8 cellular contexts compared by ENCODE assay signal in the genomic region with DNA sequence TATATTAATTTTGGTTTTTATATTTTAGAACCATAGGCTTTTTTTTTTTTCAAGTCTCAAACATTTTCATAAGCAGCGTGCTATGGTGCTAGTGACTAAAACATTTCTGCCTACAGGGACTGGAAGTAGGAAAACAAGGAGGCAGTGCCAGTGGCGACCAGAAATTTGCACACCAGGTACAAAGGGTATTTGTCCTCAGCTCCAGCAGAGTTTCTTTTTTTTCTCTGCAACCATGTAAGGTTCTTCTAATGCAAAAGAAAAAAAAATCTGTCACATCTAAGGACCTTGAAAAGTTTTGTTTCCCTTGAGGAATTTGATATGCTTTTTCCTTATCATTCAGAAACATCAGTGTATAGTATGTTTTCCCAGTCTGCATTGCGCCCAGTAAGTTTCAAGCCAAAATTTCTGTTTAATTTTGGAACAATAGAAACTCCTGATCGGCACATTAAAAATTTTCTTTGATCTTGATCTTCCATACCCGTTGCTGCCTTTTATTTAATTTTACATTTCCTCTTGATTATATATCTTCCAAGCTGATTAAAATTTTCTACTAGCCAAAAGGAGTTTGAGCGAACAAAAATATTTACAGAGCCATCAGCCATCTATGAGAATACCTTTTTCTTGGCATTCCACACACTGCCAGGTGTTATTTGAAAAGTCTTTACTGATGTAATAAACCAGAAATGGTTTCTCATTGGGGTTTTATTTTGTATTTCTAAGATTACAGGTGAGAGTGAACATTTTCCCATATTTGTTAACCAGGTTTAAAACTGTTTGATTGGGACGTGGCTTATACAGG. TPM values are rescaled to one million over a fixed set of nuclear protein-coding genes. Genes with fewer than 3 reads are reported as not detected.
DNase-seq lines count a peak whose midpoint lies in the region; ATAC-seq, FAIRE-seq and TF ChIP-seq lines count a peak whose summit lies in the region.

No MANE protein-coding gene starts in this region.

- no peaks in the 10 kb centered on the region for H3K27me3 Mint-ChIP-seq in activated T-cell treated with anti-CD3 and anti-CD28 coated beads, Interleukin-2, amount 50 U/mL, for 72 hours (ENCODE audit: low read depth)
- no peaks in the 10 kb centered on the region for H3K27me3 Mint-ChIP-seq in activated naive CD8-positive, alpha-beta T cell

- H3K79me2 ChIP-seq in HepG2 (ENCODE audit: insufficient read depth, low read length), result peaks cover 32% of the 10 kb centered on the region

- peak overlapping the region; percentile 77 for H3K9ac ChIP-seq in HepG2 (ENCODE audit: insufficient read depth, low read depth, low read length)

- no peaks in the 10 kb centered on the region; a peak in 1 of 5 replicates for H3K27me3 ChIP-seq in HepG2 (ENCODE audit: control insufficient read depth in 1 of 2, insufficient read depth in 2 of 2, low read length in 2 of 2)
- peaks cover 0 to under 1% of the 10 kb centered on the region in 2 donors for H3K27me3 ChIP-seq in tibial artery

- H3K9me3 Mint-ChIP-seq in activated T-cell treated with anti-CD3 and anti-CD28 coated beads, Interleukin-2, amount 50 U/mL, for 72 hours, result no peaks in the 10 kb centered on the region
- no peaks in the 10 kb centered on the region for H3K9me3 Mint-ChIP-seq in activated naive CD8-positive, alpha-beta T cell (ENCODE audit: low read depth)

- no peak for FAIRE-seq in HepG2 (lab: Jason Lieb, UNC)

- TF ChIP-seq CTCF in HepG2 (CRISPR knock-in tag; IDR thresholded peaks at IDR 0.05), result no peak
- no peak for TF ChIP-seq CTCF in tibial artery (IDR thresholded peaks at IDR 0.05)

- H4K20me1 ChIP-seq in HepG2 (ENCODE audit: insufficient read depth, low read length), result no peaks in the 10 kb centered on the region

- under 1% methylated on average over 7 of the region's 7 CpGs for WGBS in HepG2 (ENCODE audit: low lambda C conversion rate)

- H2AFZ ChIP-seq in HepG2 (ENCODE audit: low read length), result peak overlapping the region; percentile 87

- TSS peak; percentile 76 for BruUV-seq in HepG2 (replicated peaks; lab: Mats Ljungman, UMichigan)

- H3K9me3 ChIP-seq in HepG2 (ENCODE audit: low read length) (no peaks in the 10 kb centered on the region), tibial artery (no peaks in the 10 kb centered on the region)

- no peaks in the 10 kb centered on the region for H3K36me3 Mint-ChIP-seq in activated T-cell treated with anti-CD3 and anti-CD28 coated beads, Interleukin-2, amount 50 U/mL, for 72 hours (ENCODE audit: insufficient read depth in 2 of 2)
- peaks cover 7% of the 10 kb centered on the region for H3K36me3 Mint-ChIP-seq in activated naive CD8-positive, alpha-beta T cell

- no peaks in the 10 kb centered on the region for H3K36me3 ChIP-seq in HepG2 (replicated peaks in 1 of 2; ENCODE audit: control insufficient read depth in 1 of 2, insufficient read depth in 2 of 2, low read length in 2 of 2)
- no peaks in the 10 kb centered on the region for H3K36me3 ChIP-seq in tibial artery

- ATAC-seq in activated T-cell treated with anti-CD3 and anti-CD28 coated beads, Interleukin-2, amount 50 U/mL, for 72 hours (replicated peaks in 1 of 2), result no peak
- ATAC-seq in HepG2, result no peak
- no peak for ATAC-seq in GM18868 (IDR thresholded peaks at IDR 0.05; ENCODE audit: unreplicated experiment)

- no peak for TF ChIP-seq POLR2A in HepG2 (IDR thresholded peaks at IDR 0.05; ENCODE audit: insufficient read depth in 1 of 2, low read depth in 2 of 2, low read length in 2 of 2)

- H3K27ac Mint-ChIP-seq in activated T-cell treated with anti-CD3 and anti-CD28 coated beads, Interleukin-2, amount 50 U/mL, for 72 hours, result peak overlapping the region; percentile 80
- H3K27ac Mint-ChIP-seq in activated naive CD8-positive, alpha-beta T cell, result peak overlapping the region; percentile 88

- no peak for TF ChIP-seq RAD21 in HepG2 (CRISPR knock-in tag; IDR thresholded peaks at IDR 0.05)

- POLR2A ChIA-PET in HepG2 (lab: Yijun Ruan, JAX), result interaction anchor here (0.7 to 4.3 kb wide), 7 partner anchors 9 to 456 kb away, joined by 3 to 28 read pairs (median 4); a partner anchor contains a TSS

- H3K4me2 ChIP-seq in HepG2 (ENCODE audit: low read depth, low read length), result peak overlapping the region; percentile 78

- TF ChIP-seq EP300 in HepG2 (IDR thresholded peaks at IDR 0.05; ENCODE audit: low read depth in 2 of 2, low read length in 2 of 2) (no peak), HepG2 (CRISPR knock-in tag; IDR thresholded peaks at IDR 0.05; ENCODE audit: borderline replicate concordance) (no peak)

- in situ Hi-C loops in HepG2 (cut with HindIII; ENCODE audit: extremely low pct_ligation_motif_present, low pct_unique_long_range_greater_than_20kb), result no loop called here

- H3K27ac ChIP-seq in HepG2 (ENCODE audit: extremely low read length, insufficient read depth, low read length) (peak overlapping the region; percentile 79), tibial artery (peak overlapping the region; percentile 89 to 94)

- CTCF ChIA-PET in HepG2 (lab: Yijun Ruan, JAX; ENCODE audit: low intra/inter-chr PET ratio, low total read pairs), result no interaction called here

- H3K4me3 Mint-ChIP-seq in activated T-cell treated with anti-CD3 and anti-CD28 coated beads, Interleukin-2, amount 50 U/mL, for 72 hours, result peak overlapping the region; percentile 95 to 99
- peak overlapping the region; percentile 97 for H3K4me3 Mint-ChIP-seq in activated naive CD8-positive, alpha-beta T cell

- H3K4me3 ChIP-seq in HepG2 (replicated peaks in 1 of 3; ENCODE audit: insufficient read depth in 1 of 3, low read depth in 2 of 3, low read length in 3 of 3) (peak overlapping the region; percentile 75 to 86 (median 84)), tibial artery (peak overlapping the region; percentile 96 to 99)

- DNase-seq in activated T-cell treated with anti-CD3 and anti-CD28 coated beads, Interleukin-2, amount 50 U/mL, for 72 hours, result no peak
- no peak for DNase-seq in activated T-cell treated with anti-CD3 and anti-CD28 coated beads, Interleukin-2, amount 50 U/mL, for 48 hours
- DNase-seq in HepG2 (ENCODE audit: low spot score) (peak; percentile 61), tibial artery (no peak), inferior parietal cortex (ENCODE audit: extremely low spot score) (no peak)
- no peak for DNase-seq in effector CD8-positive, alpha-beta T cell (lab: John Stamatoyannopoulos, UW)

- H3K4me1 ChIP-seq in HepG2 (ENCODE audit: insufficient read depth, low read length), result peaks cover 57% of the 10 kb centered on the region
- H3K4me1 ChIP-seq in tibial artery, result peaks cover 0 to 31% (median 20%) of the 10 kb centered on the region in 4 donors

- peaks cover 39% of the 10 kb centered on the region for H3K4me1 Mint-ChIP-seq in activated T-cell treated with anti-CD3 and anti-CD28 coated beads, Interleukin-2, amount 50 U/mL, for 72 hours (ENCODE audit: low read depth)
- H3K4me1 Mint-ChIP-seq in activated naive CD8-positive, alpha-beta T cell (ENCODE audit: low read depth), result peaks cover 31% of the 10 kb centered on the region

- intact Hi-C loops in HepG2 (cut with micrococcal nuclease; ENCODE audit: unreplicated experiment) (no loop called here), tibial artery (cut with DNase I; ENCODE audit: low total_unique reads) (no loop called here)

RNA-seq across cellular contexts. Expression of a gene that starts 1.0 kb away (rescaled TPM):
- 10 to 100 TPM; 21.7 to 23.1 TPM for total RNA-seq in activated T-cell treated with anti-CD3 and anti-CD28 coated beads, Interleukin-2, amount 50 U/mL, for 72 hours
- total RNA-seq in HepG2 (2016; rRNA removed; fragmentation: Illumina TruSeq; extraction: Trizol), result 21.6 and 33.4 TPM in 2 replicates
- 16.9 and 25.1 TPM in 2 replicates for total RNA-seq in HepG2 (2016; cell fraction: cytosol; rRNA removed; fragmentation: Illumina TruSeq; extraction: Trizol; ENCODE audit: low read depth)
- 19.5 and 30.3 TPM in 2 replicates for total RNA-seq in HepG2 (2016; cell fraction: insoluble cytoplasmic fraction; rRNA removed; fragmentation: Illumina TruSeq; extraction: Trizol)
- 13.0 and 15.5 TPM in 2 replicates for total RNA-seq in HepG2 (2016; cell fraction: membrane; rRNA removed; fragmentation: Illumina TruSeq; extraction: Trizol)
- total RNA-seq in HepG2 (2016; cell fraction: nucleus; rRNA removed; fragmentation: Illumina TruSeq; extraction: Trizol), result 14.0 and 16.8 TPM in 2 replicates
- 11.4 and 11.9 TPM in 2 replicates for polyA plus RNA-seq in HepG2 (2011; rRNA removed)
- 7.1 and 10.1 TPM in 2 replicates for polyA plus RNA-seq in HepG2 (2011; cell fraction: cytosol; rRNA removed)
- 8.3 and 10.0 TPM in 2 replicates for polyA plus RNA-seq in HepG2 (2011; cell fraction: nucleus; rRNA removed)
- 11.3 and 12.7 TPM in 2 replicates for polyA plus RNA-seq in HepG2 (2012)
- polyA plus RNA-seq in HepG2 (2016; cell fraction: cytosol; fragmentation: Illumina TruSeq; extraction: Trizol; ENCODE audit: low read depth), result 1.8 and 2.1 TPM in 2 replicates
- 18.3 and 18.7 TPM in 2 replicates for polyA plus RNA-seq in HepG2 (2016; cell fraction: insoluble cytoplasmic fraction; fragmentation: Illumina TruSeq; extraction: Trizol; ENCODE audit: low read depth)
- 2.8 and 3.6 TPM in 2 replicates for polyA plus RNA-seq in HepG2 (2016; cell fraction: membrane; fragmentation: Illumina TruSeq; extraction: Trizol; ENCODE audit: low read depth)
- polyA plus RNA-seq in HepG2 (2016; cell fraction: nucleus; fragmentation: Illumina TruSeq; extraction: Trizol; ENCODE audit: insufficient read depth, low read depth), result 17.6 and 19.4 TPM in 2 replicates
- polyA minus RNA-seq in HepG2 (2011; rRNA and poly(A)+ RNA removed; ENCODE audit: low replicate concordance), result 16.6 and 24.5 TPM in 2 replicates
- 18.1 and 20.4 TPM in 2 replicates for polyA minus RNA-seq in HepG2 (2011; cell fraction: cytosol; rRNA and poly(A)+ RNA removed)
- 11.3 TPM in 2 replicates for polyA minus RNA-seq in HepG2 (2011; cell fraction: nucleus; rRNA and poly(A)+ RNA removed)

RNA-seq across cellular contexts. Expression of a gene that starts 18.2 kb away (rescaled TPM):
- 10 to 100 TPM; 19.8 to 28.4 TPM for total RNA-seq in activated T-cell treated with anti-CD3 and anti-CD28 coated beads, Interleukin-2, amount 50 U/mL, for 72 hours
- 33.6 and 38.7 TPM in 2 replicates for total RNA-seq in HepG2 (2016; rRNA removed; fragmentation: Illumina TruSeq; extraction: Trizol)
- 10.4 and 11.8 TPM in 2 replicates for total RNA-seq in HepG2 (2016; cell fraction: cytosol; rRNA removed; fragmentation: Illumina TruSeq; extraction: Trizol; ENCODE audit: low read depth)
- total RNA-seq in HepG2 (2016; cell fraction: insoluble cytoplasmic fraction; rRNA removed; fragmentation: Illumina TruSeq; extraction: Trizol), result 29.9 and 43.3 TPM in 2 replicates
- total RNA-seq in HepG2 (2016; cell fraction: membrane; rRNA removed; fragmentation: Illumina TruSeq; extraction: Trizol), result 15.9 and 16.7 TPM in 2 replicates
- 16.3 and 20.0 TPM in 2 replicates for total RNA-seq in HepG2 (2016; cell fraction: nucleus; rRNA removed; fragmentation: Illumina TruSeq; extraction: Trizol)
- polyA plus RNA-seq in HepG2 (2011; rRNA removed), result 25.9 and 28.5 TPM in 2 replicates
- polyA plus RNA-seq in HepG2 (2011; cell fraction: cytosol; rRNA removed), result 26.0 and 26.9 TPM in 2 replicates
- 23.5 and 24.5 TPM in 2 replicates for polyA plus RNA-seq in HepG2 (2011; cell fraction: nucleus; rRNA removed)
- polyA plus RNA-seq in HepG2 (2012), result 15.1 and 16.1 TPM in 2 replicates
- 4.0 and 4.2 TPM in 2 replicates for polyA plus RNA-seq in HepG2 (2016; cell fraction: cytosol; fragmentation: Illumina TruSeq; extraction: Trizol; ENCODE audit: low read depth)
- 35.0 and 37.0 TPM in 2 replicates for polyA plus RNA-seq in HepG2 (2016; cell fraction: insoluble cytoplasmic fraction; fragmentation: Illumina TruSeq; extraction: Trizol; ENCODE audit: low read depth)
- 7.7 and 9.6 TPM in 2 replicates for polyA plus RNA-seq in HepG2 (2016; cell fraction: membrane; fragmentation: Illumina TruSeq; extraction: Trizol; ENCODE audit: low read depth)
- 26.9 and 31.5 TPM in 2 replicates for polyA plus RNA-seq in HepG2 (2016; cell fraction: nucleus; fragmentation: Illumina TruSeq; extraction: Trizol; ENCODE audit: insufficient read depth, low read depth)
- polyA minus RNA-seq in HepG2 (2011; rRNA and poly(A)+ RNA removed; ENCODE audit: low replicate concordance), result 34.2 and 46.8 TPM in 2 replicates
- polyA minus RNA-seq in HepG2 (2011; cell fraction: cytosol; rRNA and poly(A)+ RNA removed), result 12.8 and 16.2 TPM in 2 replicates
- 18.2 TPM in 2 replicates for polyA minus RNA-seq in HepG2 (2011; cell fraction: nucleus; rRNA and poly(A)+ RNA removed)
